13 cellular contexts compared by ENCODE assay signal in the genomic region with DNA sequence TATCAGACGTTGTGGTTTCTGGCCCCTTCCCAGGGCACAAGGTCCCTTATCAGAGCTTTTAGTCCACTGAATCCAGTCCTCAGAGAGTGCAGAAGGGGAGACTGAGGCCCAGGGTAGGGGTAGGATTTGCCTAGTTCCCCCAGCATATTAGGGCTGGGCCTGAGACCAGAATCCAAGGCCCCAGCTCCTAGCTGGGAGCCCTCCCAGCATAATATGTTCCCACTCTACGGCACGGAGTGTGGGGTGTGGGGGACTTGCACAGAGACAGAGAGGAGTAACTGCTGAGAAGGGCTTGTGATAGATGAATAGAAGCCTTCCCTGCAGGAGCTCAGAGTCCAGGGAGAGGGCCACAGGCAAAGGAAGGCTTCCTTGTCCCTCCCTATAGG. TPM values are rescaled to one million over a fixed set of nuclear protein-coding genes. Genes with fewer than 3 reads are reported as not detected.
DNase-seq lines count a peak whose midpoint lies in the region; ATAC-seq and TF ChIP-seq lines count a peak whose summit lies in the region.
"Had no signal": no experiment of that assay in that cellular context is flagged by ENCODE, and none has a peak within 500 bp of the region (broad histone marks: within the 10 kb centered on the region; RNA-seq: fewer than 3 reads in every experiment).

No MANE protein-coding gene starts in this region.

- peaks cover 11% of the 10 kb centered on the region for H3K9me1 ChIP-seq in IMR-90 (ENCODE audit: insufficient read depth, low read length)

- H2BK5ac ChIP-seq in IMR-90 (ENCODE audit: low read depth, low read length, poor library complexity, severe bottlenecking) = no peak overlapping the region
- no peak overlapping the region for H2BK5ac ChIP-seq in mesenchymal stem cell (ENCODE audit: low read depth, low read length, poor library complexity, severe bottlenecking)
- no peak overlapping the region for H2BK5ac ChIP-seq in trophoblast cell (ENCODE audit: low read depth, low read length, poor library complexity)

- no CpG with 5 or more reads among the region's 3 CpGs for WGBS in IMR-90 (ENCODE audit: extremely low coverage in 2 of 2, insufficient read length in 1 of 2), 2 experiments
- 97% methylated on average over 3 of the region's 3 CpGs for WGBS in mesenchymal stem cell
- WGBS in trophoblast cell (ENCODE audit: extremely low coverage, insufficient coverage, insufficient read length) = no CpG with 5 or more reads among the region's 3 CpGs

- intact Hi-C loops in IMR-90 (cut with micrococcal nuclease) = loop anchor here (1.0 kb wide), 1 partner anchor 103 kb away; no protein-coding TSS in a partner anchor

- TF ChIP-seq RAD21 in IMR-90 (IDR thresholded peaks at IDR 0.05; ENCODE audit: low read length) = no peak

- H3K4ac ChIP-seq in IMR-90 (ENCODE audit: low read depth, low read length) (no peak overlapping the region), mesenchymal stem cell (ENCODE audit: low read depth in 1 of 2, low read length in 2 of 2) (no peak overlapping the region), trophoblast cell (ENCODE audit: low read depth, low read length) (no peak overlapping the region)

- H3K9me3 Mint-ChIP-seq in type B pancreatic cell = no peaks in the 10 kb centered on the region
- H3K9me3 Mint-ChIP-seq: CD4-positive, alpha-beta T cell; GM23338 had no signal

- H4K91ac ChIP-seq in IMR-90 (ENCODE audit: insufficient read depth, low read depth, low read length) (no peak overlapping the region), mesenchymal stem cell (ENCODE audit: low read length) (peak overlapping the region; percentile 5), trophoblast cell (ENCODE audit: low read depth, low read length) (peak overlapping the region; percentile 39)

- dilution Hi-C loops in IMR-90 (cut with HindIII; ENCODE audit: low sequenced_read_pairs, unreplicated experiment) = no loop called here

- H3K4me3 Mint-ChIP-seq in type B pancreatic cell = no peak overlapping the region
- H3K4me3 Mint-ChIP-seq: CD4-positive, alpha-beta T cell; GM23338 had no signal

- no peak overlapping the region for H4K12ac ChIP-seq in trophoblast cell (ENCODE audit: low read depth, low read length)

- H3K79me2 ChIP-seq in trophoblast cell (ENCODE audit: control insufficient read depth, insufficient read depth, low read length, poor library complexity) = no peaks in the 10 kb centered on the region

- H3K27ac Mint-ChIP-seq in type B pancreatic cell = no peak overlapping the region
- H3K27ac Mint-ChIP-seq: CD4-positive, alpha-beta T cell; GM23338 had no signal

- H3K4me1 ChIP-seq in IMR-90 (ENCODE audit: control insufficient read depth, insufficient read depth, low read length) (peaks cover 14% of the 10 kb centered on the region), mesenchymal stem cell (ENCODE audit: control insufficient read depth, insufficient read depth, low read depth, low read length) (peaks cover 17% of the 10 kb centered on the region), trophoblast cell (ENCODE audit: control insufficient read depth in 1 of 2, insufficient read depth in 2 of 2, low read length in 2 of 2) (peaks cover 17% of the 10 kb centered on the region in 2 experiments)
- H3K4me1 ChIP-seq: Caco-2 had no signal

- POLR2A ChIA-PET in IMR-90 (lab: Charles Lee; ENCODE audit: unreplicated experiment) = interaction anchor here (0.6 kb wide), 1 partner anchor 396 kb away, joined by 3 read pairs; no protein-coding TSS in a partner anchor

- H3K9ac ChIP-seq in IMR-90 (ENCODE audit: low read depth, low read length) = no peak overlapping the region
- H3K9ac ChIP-seq in mesenchymal stem cell (ENCODE audit: low read length) = no peak overlapping the region
- H3K9ac ChIP-seq in trophoblast cell (ENCODE audit: low read length) = no peak overlapping the region

- no peaks in the 10 kb centered on the region for H3K9me3 ChIP-seq in IMR-90 (ENCODE audit: control insufficient read depth, insufficient read depth, low read length)
- H3K9me3 ChIP-seq in mesenchymal stem cell (ENCODE audit: control insufficient read depth, low read length) = no peaks in the 10 kb centered on the region
- no peaks in the 10 kb centered on the region for H3K9me3 ChIP-seq in trophoblast cell (ENCODE audit: insufficient read depth, low read depth, low read length)
- H3K9me3 ChIP-seq: A549, Caco-2 had no signal

- no peak for DNase-seq in IMR-90
- peak; percentile 29 for DNase-seq in ecto neural progenitor cell (ENCODE audit: low spot score)
- no peak for DNase-seq in mesenchymal stem cell
- DNase-seq in trophoblast cell = no peak
- DNase-seq in NCI-H69 (lab: John Stamatoyannopoulos, UW) = no peak
- no peak for DNase-seq in type B pancreatic cell (ENCODE audit: extremely low spot score, unreplicated experiment)

- H3K4me1 Mint-ChIP-seq in type B pancreatic cell (ENCODE audit: unreplicated experiment) = peaks cover 9% of the 10 kb centered on the region

- H4K5ac ChIP-seq in IMR-90 (ENCODE audit: low read depth, low read length) = no peak overlapping the region

- no peak overlapping the region for H3K14ac ChIP-seq in IMR-90 (replicated peaks; ENCODE audit: low read depth, low read length)
- H3K14ac ChIP-seq in mesenchymal stem cell (ENCODE audit: low read length in 2 of 2) = no peak overlapping the region
- no peak overlapping the region for H3K14ac ChIP-seq in trophoblast cell (ENCODE audit: low read length)

- no peaks in the 10 kb centered on the region for H4K20me1 ChIP-seq in IMR-90 (ENCODE audit: insufficient read depth, low read length)

- no peak overlapping the region for H3K4me2 ChIP-seq in IMR-90 (ENCODE audit: low read depth, low read length)
- H3K4me2 ChIP-seq in mesenchymal stem cell (ENCODE audit: low read length, poor library complexity, severe bottlenecking) = no peak overlapping the region
- H3K4me2 ChIP-seq in trophoblast cell (ENCODE audit: low read length) = no peak overlapping the region
- H3K4me2 ChIP-seq: A549, GM23338 had no signal

- no peak overlapping the region for H2BK20ac ChIP-seq in IMR-90 (ENCODE audit: low read depth, low read length)

- in situ Hi-C loops in IMR-90 (cut with MboI; ENCODE audit: low sequenced_read_pairs) = no loop called here

- H3K79me1 ChIP-seq in IMR-90 (ENCODE audit: low read depth in 1 of 2, low read length in 2 of 2) (no peaks in the 10 kb centered on the region), mesenchymal stem cell (replicated peaks; ENCODE audit: low read length, poor library complexity, severe bottlenecking) (no peaks in the 10 kb centered on the region), trophoblast cell (ENCODE audit: low read length) (peaks cover 14% of the 10 kb centered on the region)

- H4K8ac ChIP-seq in IMR-90 (ENCODE audit: low read depth in 2 of 2, low read length in 2 of 2) (no peak overlapping the region), mesenchymal stem cell (ENCODE audit: low read length) (no peak overlapping the region), trophoblast cell (ENCODE audit: low read depth, low read length) (no peak overlapping the region)

- H3K27me3 Mint-ChIP-seq in type B pancreatic cell = no peaks in the 10 kb centered on the region
- H3K27me3 Mint-ChIP-seq: CD4-positive, alpha-beta T cell had no signal

- H3K18ac ChIP-seq in IMR-90 (ENCODE audit: low read depth, low read length) = no peak overlapping the region
- peak overlapping the region in 1 of 2 experiments; percentile 18 for H3K18ac ChIP-seq in mesenchymal stem cell (ENCODE audit: low read depth in 1 of 2, low read length in 2 of 2)
- no peak overlapping the region for H3K18ac ChIP-seq in trophoblast cell (ENCODE audit: low read length)

- H3K56ac ChIP-seq in IMR-90 (ENCODE audit: extremely low read depth, insufficient read depth, low read length) = no peak overlapping the region

- H2AFZ ChIP-seq in IMR-90 (replicated peaks; ENCODE audit: low read length, poor library complexity) (peak overlapping the region; percentile 53), mesenchymal stem cell (ENCODE audit: low read depth, low read length) (no peak overlapping the region), trophoblast cell (ENCODE audit: insufficient read depth, low read length, poor library complexity) (no peak overlapping the region)
- H2AFZ ChIP-seq: GM23338 had no signal

- H2BK15ac ChIP-seq in IMR-90 (ENCODE audit: low read depth, low read length) = no peak overlapping the region
- peak overlapping the region; percentile 37 for H2BK15ac ChIP-seq in mesenchymal stem cell (ENCODE audit: low read depth, poor library complexity, severe bottlenecking)

- H3K27ac ChIP-seq in IMR-90 (ENCODE audit: insufficient read depth, low read length) (no peak overlapping the region), mesenchymal stem cell (ENCODE audit: low read length, poor library complexity, severe bottlenecking) (no peak overlapping the region), trophoblast cell (ENCODE audit: low read depth, low read length) (no peak overlapping the region)
- H3K27ac ChIP-seq: 22Rv1, A549, C4-2B had no signal

- BruUV-seq in IMR-90 (replicated peaks; lab: Mats Ljungman, UMichigan) = no TSS peak

- no peak for TF ChIP-seq POLR2A in IMR-90 (IDR thresholded peaks at IDR 0.05; ENCODE audit: low read depth, low read length)

- H3K36me3 ChIP-seq in IMR-90 (ENCODE audit: control insufficient read depth, insufficient read depth, low read length) = no peaks in the 10 kb centered on the region
- H3K36me3 ChIP-seq in mesenchymal stem cell (ENCODE audit: control insufficient read depth in 1 of 2, insufficient read depth in 2 of 2, low read depth in 1 of 2, low read length in 2 of 2) = no peaks in the 10 kb centered on the region
- H3K36me3 ChIP-seq in trophoblast cell (ENCODE audit: control insufficient read depth in 1 of 2, insufficient read depth in 2 of 2, low read length in 2 of 2) = no peaks in the 10 kb centered on the region

- no peaks in the 10 kb centered on the region for H3K36me3 Mint-ChIP-seq in type B pancreatic cell

- H2BK120ac ChIP-seq in IMR-90 (ENCODE audit: low read depth, low read length) (no peak overlapping the region), mesenchymal stem cell (ENCODE audit: low read depth, low read length) (no peak overlapping the region), trophoblast cell (ENCODE audit: insufficient read depth, low read length, poor library complexity) (no peak overlapping the region)

- TF ChIP-seq CTCF in IMR-90 (conservative IDR thresholded peaks at IDR 0.05; ENCODE audit: low read depth, low read length) = no peak
- no peak for TF ChIP-seq CTCF in type B pancreatic cell (conservative IDR thresholded peaks at IDR 0.05)

- peaks cover 9% of the 10 kb centered on the region for H3K27me3 ChIP-seq in IMR-90 (ENCODE audit: control insufficient read depth, insufficient read depth, low read length)
- H3K27me3 ChIP-seq in mesenchymal stem cell (ENCODE audit: control insufficient read depth in 1 of 2, insufficient read depth in 1 of 2, low read length in 2 of 2) = no peaks in the 10 kb centered on the region
- no peaks in the 10 kb centered on the region for H3K27me3 ChIP-seq in trophoblast cell (ENCODE audit: insufficient read depth, low read length)

- no peak overlapping the region for H3K23ac ChIP-seq in IMR-90 (ENCODE audit: low read depth, low read length)
- H3K23ac ChIP-seq in mesenchymal stem cell (ENCODE audit: low read length in 2 of 2) = no peak overlapping the region
- H3K23ac ChIP-seq in trophoblast cell (ENCODE audit: low read length) = no peak overlapping the region

- H2BK12ac ChIP-seq in mesenchymal stem cell (ENCODE audit: low read length in 2 of 2) (peak overlapping the region in 1 of 2 experiments; percentile 15), trophoblast cell (ENCODE audit: low read length) (peak overlapping the region; percentile 41)

- H2AK9ac ChIP-seq in IMR-90 (replicated peaks; ENCODE audit: low read depth, low read length, poor library complexity) = no peak overlapping the region

- H2AK5ac ChIP-seq in IMR-90 (ENCODE audit: low read depth, low read length) = no peak overlapping the region
- H2AK5ac ChIP-seq in mesenchymal stem cell (ENCODE audit: low read length, severe bottlenecking) = peak overlapping the region; percentile 52
- H2AK5ac ChIP-seq in trophoblast cell (ENCODE audit: low read length) = no peak overlapping the region

- CTCF ChIA-PET in IMR-90 (lab: Yijun Ruan, JAX) = interaction anchor here (1.8 kb wide), 1 partner anchor 16 kb away, joined by 5 read pairs; no protein-coding TSS in a partner anchor

- H3K4me3 ChIP-seq in IMR-90 (ENCODE audit: insufficient read depth, low read depth, low read length) (no peak overlapping the region), mesenchymal stem cell (ENCODE audit: insufficient read depth in 1 of 2, low read depth in 1 of 2, low read length in 2 of 2) (no peak overlapping the region), trophoblast cell (ENCODE audit: low read depth, low read length) (no peak overlapping the region)
- H3K4me3 ChIP-seq: A549, GM23338 had no signal

- no peak for ATAC-seq in IMR-90 (ENCODE audit: low read depth)
- ATAC-seq in HG03571 (IDR thresholded peaks at IDR 0.05; ENCODE audit: unreplicated experiment) = no peak

RNA-seq across cellular contexts. Expression of gene NEU3, which starts 43.8 kb away (rescaled TPM):
- total RNA-seq in IMR-90 (2012; rRNA removed) = 8.3 and 10.6 TPM in 2 replicates
- polyA plus RNA-seq in IMR-90 (2012; rRNA removed) = 5.1 and 5.5 TPM in 2 replicates
- polyA plus RNA-seq in IMR-90 (2012; cell fraction: cytosol; rRNA removed) = 2.8 and 3.4 TPM in 2 replicates
- polyA plus RNA-seq in IMR-90 (2012; cell fraction: nucleus; rRNA removed; ENCODE audit: low replicate concordance) = 18.9 and 19.2 TPM in 2 replicates
- 3.6 TPM for polyA plus RNA-seq in mesenchymal stem cell (2013, experiment 1 of 2)
- 3.0 TPM for polyA plus RNA-seq in mesenchymal stem cell (2013, experiment 2 of 2)
- 6.7 and 7.2 TPM in 2 replicates for polyA plus RNA-seq in trophoblast cell (2013)
- 5.5 and 10.8 TPM in 2 replicates for total RNA-seq in type B pancreatic cell (ENCODE audit: low replicate concordance)
